In the genomic region with DNA sequence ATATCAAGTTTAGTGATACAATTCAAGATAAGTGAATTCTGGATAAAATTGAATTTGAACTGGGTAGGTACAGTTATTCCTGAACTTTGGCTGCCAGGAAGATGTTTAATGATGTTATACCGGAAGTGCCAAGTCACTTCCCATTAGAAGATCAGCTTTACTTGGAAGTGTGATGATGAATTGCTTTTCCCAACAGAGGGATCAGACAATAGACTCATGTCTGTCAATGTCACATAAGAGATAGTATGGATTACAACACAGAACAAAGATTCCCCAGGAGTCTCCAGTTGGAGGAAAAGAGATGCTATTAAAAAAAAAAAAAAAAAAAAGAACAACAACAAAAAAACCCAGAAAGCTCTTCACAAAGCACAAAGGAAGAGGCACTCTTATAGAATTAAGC, we compare ENCODE assay signal across 23 cellular contexts.
"Had no signal": no experiment of that assay in that cellular context is flagged by ENCODE, and none has a peak within 500 bp of the region (broad histone marks: within the 10 kb centered on the region; RNA-seq: fewer than 3 reads in every experiment).

No MANE protein-coding gene starts in this region.

- ATAC-seq: effector memory CD8-positive, alpha-beta T cell; esophagus mucosa; foreskin keratinocyte; gastrocnemius medialis; gastroesophageal sphincter; heart left ventricle; heart right ventricle had no signal

- H3K27ac ChIP-seq: coronary artery, dorsolateral prefrontal cortex, epithelial cell of prostate, esophagus muscularis mucosa, esophagus squamous epithelium, foreskin keratinocyte, gastrocnemius medialis, gastroesophageal sphincter, heart left ventricle, heart right ventricle had no signal

- H3K27me3 ChIP-seq: colonic mucosa, dorsolateral prefrontal cortex, esophagus muscularis mucosa, esophagus squamous epithelium, foreskin keratinocyte, gastrocnemius medialis, gastroesophageal sphincter, heart left ventricle, heart right ventricle had no signal

- H3K9me3 ChIP-seq: colonic mucosa, gastrocnemius medialis, gastroesophageal sphincter, heart left ventricle had no signal

- H3K4me3 ChIP-seq: colonic mucosa, coronary artery, dorsolateral prefrontal cortex, esophagus muscularis mucosa, esophagus squamous epithelium, gastrocnemius medialis, gastroesophageal sphincter, heart left ventricle, heart right ventricle had no signal

- H3K36me3 ChIP-seq: colonic mucosa, esophagus muscularis mucosa, esophagus squamous epithelium, gastrocnemius medialis, gastroesophageal sphincter, heart left ventricle, heart right ventricle had no signal

- H3K4me1 ChIP-seq: colonic mucosa, esophagus squamous epithelium, foreskin keratinocyte, gastrocnemius medialis, gastroesophageal sphincter, heart left ventricle, heart right ventricle had no signal

- DNase-seq: colonic mucosa; cortex of kidney; dermis blood vessel endothelial cell; dorsolateral prefrontal cortex; effector CD4-positive, alpha-beta T cell; effector CD8-positive, alpha-beta T cell; effector memory CD4-positive, alpha-beta T cell; effector memory CD8-positive, alpha-beta T cell; endodermal cell; erythroblast; esophagus squamous epithelium; foreskin keratinocyte; foreskin melanocyte; gastrocnemius medialis; glutamatergic neuron; head of caudate nucleus; heart left ventricle; heart right ventricle had no signal
